Comparison of ENCODE assay signal across 1 cellular context in genomic region chr5:36875051-36875788, GRCh38.
TF ChIP-seq lines count a peak whose summit lies in the region.

No MANE protein-coding gene starts in this region.

TF ChIP-seq in HEK293, 187 proteins besides CTCF, POLR2A, EP300 and RAD21 (continued from another document):
- TF ChIP-seq PRDM10 (tag by site-specific recombination; IDR thresholded peaks at IDR 0.05) (peak; percentile 88), ZBTB21 (tag by site-specific recombination; IDR thresholded peaks at IDR 0.05) (no peak), ZSCAN30 (tag by site-specific recombination; IDR thresholded peaks at IDR 0.05) (0 out of 2 replicates have a peak, but pooled peaks have one; percentile 5), ZNF664 (tag by site-specific recombination; IDR thresholded peaks at IDR 0.05) (no peak), ZNF324 (tag by site-specific recombination; IDR thresholded peaks at IDR 0.05) (no peak), ZNF391 (tag by site-specific recombination; IDR thresholded peaks at IDR 0.05; ENCODE audit: borderline replicate concordance, low read depth) (no peak), MZF1 (tag by site-specific recombination; IDR thresholded peaks at IDR 0.05; ENCODE audit: borderline replicate concordance) (0 out of 2 replicates have a peak, but pooled peaks have one; percentile 31), OVOL3 (tag by site-specific recombination; IDR thresholded peaks at IDR 0.05) (no peak), ZNF184 (tag by site-specific recombination; IDR thresholded peaks at IDR 0.05) (no peak), ZXDB (tag by site-specific recombination; IDR thresholded peaks at IDR 0.05) (peak; percentile 15; the same call in 1 of the 2 replicates), ZBTB11 (tag by site-specific recombination; conservative IDR thresholded peaks at IDR 0.05; ENCODE audit: low read depth) (0 out of 2 replicates have a peak, but pooled peaks have one; percentile 30), ZNF76 (tag by site-specific recombination; IDR thresholded peaks at IDR 0.05; ENCODE audit: borderline replicate concordance, low read depth) (no peak; the same call in 1 of the 2 replicates), ATF2 (tag by site-specific recombination; IDR thresholded peaks at IDR 0.05; ENCODE audit: low read depth) (no peak), ZSCAN16 (tag by site-specific recombination; IDR thresholded peaks at IDR 0.05) (peak; percentile 16; the same call in 1 of the 2 replicates), ZBTB17 (tag by site-specific recombination; IDR thresholded peaks at IDR 0.05) (peak; percentile 96), ZNF843 (tag by site-specific recombination; IDR thresholded peaks at IDR 0.05) (0 out of 2 replicates have a peak, but pooled peaks have one; percentile 10), ZNF658 (tag by site-specific recombination; IDR thresholded peaks at IDR 0.05) (no peak), MEIS1 (CRISPR knock-in tag; IDR thresholded peaks at IDR 0.05; ENCODE audit: borderline replicate concordance) (no peak), WT1 (tag by site-specific recombination; IDR thresholded peaks at IDR 0.05) (peak; percentile 46; the same call in 1 of the 2 replicates)
- TF ChIP-seq, protein P1, sequence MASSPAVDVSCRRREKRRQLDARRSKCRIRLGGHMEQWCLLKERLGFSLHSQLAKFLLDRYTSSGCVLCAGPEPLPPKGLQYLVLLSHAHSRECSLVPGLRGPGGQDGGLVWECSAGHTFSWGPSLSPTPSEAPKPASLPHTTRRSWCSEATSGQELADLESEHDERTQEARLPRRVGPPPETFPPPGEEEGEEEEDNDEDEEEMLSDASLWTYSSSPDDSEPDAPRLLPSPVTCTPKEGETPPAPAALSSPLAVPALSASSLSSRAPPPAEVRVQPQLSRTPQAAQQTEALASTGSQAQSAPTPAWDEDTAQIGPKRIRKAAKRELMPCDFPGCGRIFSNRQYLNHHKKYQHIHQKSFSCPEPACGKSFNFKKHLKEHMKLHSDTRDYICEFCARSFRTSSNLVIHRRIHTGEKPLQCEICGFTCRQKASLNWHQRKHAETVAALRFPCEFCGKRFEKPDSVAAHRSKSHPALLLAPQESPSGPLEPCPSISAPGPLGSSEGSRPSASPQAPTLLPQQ (tag by site-specific recombination; IDR thresholded peaks at IDR 0.05), result peak; percentile 28; the same call in 1 of the 2 replicates
- TF ChIP-seq, protein P2, sequence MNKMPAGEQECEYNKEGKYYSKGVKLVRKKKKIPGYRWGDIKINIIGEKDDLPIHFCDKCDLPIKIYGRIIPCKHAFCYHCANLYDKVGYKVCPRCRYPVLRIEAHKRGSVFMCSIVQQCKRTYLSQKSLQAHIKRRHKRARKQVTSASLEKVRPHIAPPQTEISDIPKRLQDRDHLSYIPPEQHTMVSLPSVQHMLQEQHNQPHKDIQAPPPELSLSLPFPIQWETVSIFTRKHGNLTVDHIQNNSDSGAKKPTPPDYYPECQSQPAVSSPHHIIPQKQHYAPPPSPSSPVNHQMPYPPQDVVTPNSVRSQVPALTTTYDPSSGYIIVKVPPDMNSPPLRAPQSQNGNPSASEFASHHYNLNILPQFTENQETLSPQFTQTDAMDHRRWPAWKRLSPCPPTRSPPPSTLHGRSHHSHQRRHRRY (tag by site-specific recombination; IDR thresholded peaks at IDR 0.05), result 0 out of 2 replicates have a peak, but pooled peaks have one; percentile 21
- TF ChIP-seq, protein P3, sequence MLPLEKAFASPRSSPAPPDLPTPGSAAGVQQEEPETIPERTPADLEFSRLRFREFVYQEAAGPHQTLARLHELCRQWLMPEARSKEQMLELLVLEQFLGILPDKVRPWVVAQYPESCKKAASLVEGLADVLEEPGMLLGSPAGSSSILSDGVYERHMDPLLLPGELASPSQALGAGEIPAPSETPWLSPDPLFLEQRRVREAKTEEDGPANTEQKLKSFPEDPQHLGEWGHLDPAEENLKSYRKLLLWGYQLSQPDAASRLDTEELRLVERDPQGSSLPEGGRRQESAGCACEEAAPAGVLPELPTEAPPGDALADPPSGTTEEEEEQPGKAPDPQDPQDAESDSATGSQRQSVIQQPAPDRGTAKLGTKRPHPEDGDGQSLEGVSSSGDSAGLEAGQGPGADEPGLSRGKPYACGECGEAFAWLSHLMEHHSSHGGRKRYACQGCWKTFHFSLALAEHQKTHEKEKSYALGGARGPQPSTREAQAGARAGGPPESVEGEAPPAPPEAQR (tag by site-specific recombination; IDR thresholded peaks at IDR 0.05), result no peak
